In the genomic region with DNA sequence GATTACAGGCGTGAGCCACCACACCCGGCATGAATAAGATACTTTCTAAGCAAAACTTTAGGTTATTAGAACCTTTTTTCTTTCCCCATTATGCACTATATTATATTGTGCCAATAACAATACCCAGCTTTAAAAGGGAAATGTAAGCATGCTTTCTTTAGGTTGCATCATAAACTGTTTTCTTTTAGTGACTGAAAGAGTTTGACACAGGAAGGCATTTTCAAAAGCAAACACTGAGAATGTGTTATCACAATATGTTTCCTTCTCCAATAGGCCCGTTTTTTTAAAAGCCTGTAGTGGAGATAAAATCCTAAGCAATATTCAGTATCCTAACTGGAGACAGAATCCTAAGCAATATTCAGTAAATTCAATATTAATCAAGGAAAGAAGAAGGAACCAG, we compare ENCODE assay signal across 17 cellular contexts.
"Had no signal": no experiment of that assay in that cellular context is flagged by ENCODE, and none has a peak within 500 bp of the region (broad histone marks: within the 10 kb centered on the region; RNA-seq: fewer than 3 reads in every experiment).

No MANE protein-coding gene starts in this region.

- H3K4me3 Mint-ChIP-seq: activated naive CD4-positive, alpha-beta T cell treated with anti-CD3 and anti-CD28 coated beads, Interleukin-2, amount 50 U/mL, for 24 hours; activated T-cell treated with anti-CD3 and anti-CD28 coated beads, Interleukin-2, amount 50 U/mL, for 72 hours; immature natural killer cell; nephron; stimulated activated naive B cell treated with anti-CD40 and anti-IgM and Interleukin-4, amounts not matched to agents 10 μg/mL and 1 μg/mL and 100 μg/mL, for 72 hours; T-cell had no signal

- H3K9me3 Mint-ChIP-seq: activated naive CD4-positive, alpha-beta T cell treated with anti-CD3 and anti-CD28 coated beads, Interleukin-2, amount 50 U/mL, for 24 hours; activated T-cell treated with anti-CD3 and anti-CD28 coated beads, Interleukin-2, amount 50 U/mL, for 72 hours; immature natural killer cell; nephron; stimulated activated naive B cell treated with anti-CD40 and anti-IgM and Interleukin-4, amounts not matched to agents 10 μg/mL and 1 μg/mL and 100 μg/mL, for 72 hours; T-cell had no signal

- H3K27ac ChIP-seq: cardiac muscle cell, dorsolateral prefrontal cortex, left ventricle myocardium inferior, sigmoid colon, spleen, thyroid gland had no signal

- H3K36me3 ChIP-seq: cardiac muscle cell, left ventricle myocardium inferior, sigmoid colon, spleen, thyroid gland had no signal

- H3K9me3 ChIP-seq: left ventricle myocardium inferior, sigmoid colon, spleen, thyroid gland had no signal

- H3K27me3 Mint-ChIP-seq: activated naive CD4-positive, alpha-beta T cell treated with anti-CD3 and anti-CD28 coated beads, Interleukin-2, amount 50 U/mL, for 24 hours had no signal

- H3K4me3 ChIP-seq: cardiac muscle cell, dorsolateral prefrontal cortex, left ventricle myocardium inferior, sigmoid colon, spleen, thyroid gland had no signal

- DNase-seq: activated CD4-positive, alpha-beta T cell treated with anti-CD3 and anti-CD28 coated beads for 1 hour; activated gamma-delta T cell; activated T-cell treated with anti-CD3 and anti-CD28 coated beads, Interleukin-2, amount 50 U/mL, for 72 hours; dorsolateral prefrontal cortex; immature natural killer cell; kidney glomerular epithelial cell; left ventricle myocardium inferior; mammary epithelial cell; midbrain; sigmoid colon; spleen; stimulated activated naive B cell treated with anti-CD40 and anti-IgM and Interleukin-4, amounts not matched to agents 10 μg/mL and 1 μg/mL and 100 μg/mL, for 72 hours; T-cell; thyroid gland had no signal

- H3K27me3 ChIP-seq: cardiac muscle cell, sigmoid colon, thyroid gland had no signal

- H3K4me1 Mint-ChIP-seq: activated naive CD4-positive, alpha-beta T cell treated with anti-CD3 and anti-CD28 coated beads, Interleukin-2, amount 50 U/mL, for 24 hours; immature natural killer cell; nephron; stimulated activated naive B cell treated with anti-CD40 and anti-IgM and Interleukin-4, amounts not matched to agents 10 μg/mL and 1 μg/mL and 100 μg/mL, for 72 hours; T-cell had no signal

- H3K4me1 ChIP-seq: left ventricle myocardium inferior, sigmoid colon, spleen, thyroid gland had no signal

- H3K36me3 Mint-ChIP-seq: activated naive CD4-positive, alpha-beta T cell treated with anti-CD3 and anti-CD28 coated beads, Interleukin-2, amount 50 U/mL, for 24 hours; immature natural killer cell; stimulated activated naive B cell treated with anti-CD40 and anti-IgM and Interleukin-4, amounts not matched to agents 10 μg/mL and 1 μg/mL and 100 μg/mL, for 72 hours; T-cell had no signal

- H3K27ac Mint-ChIP-seq: activated naive CD4-positive, alpha-beta T cell treated with anti-CD3 and anti-CD28 coated beads, Interleukin-2, amount 50 U/mL, for 24 hours; activated T-cell treated with anti-CD3 and anti-CD28 coated beads, Interleukin-2, amount 50 U/mL, for 72 hours; immature natural killer cell; nephron; stimulated activated naive B cell treated with anti-CD40 and anti-IgM and Interleukin-4, amounts not matched to agents 10 μg/mL and 1 μg/mL and 100 μg/mL, for 72 hours; T-cell had no signal
